Comparison of ENCODE assay signal across 18 cellular contexts in the genomic region with DNA sequence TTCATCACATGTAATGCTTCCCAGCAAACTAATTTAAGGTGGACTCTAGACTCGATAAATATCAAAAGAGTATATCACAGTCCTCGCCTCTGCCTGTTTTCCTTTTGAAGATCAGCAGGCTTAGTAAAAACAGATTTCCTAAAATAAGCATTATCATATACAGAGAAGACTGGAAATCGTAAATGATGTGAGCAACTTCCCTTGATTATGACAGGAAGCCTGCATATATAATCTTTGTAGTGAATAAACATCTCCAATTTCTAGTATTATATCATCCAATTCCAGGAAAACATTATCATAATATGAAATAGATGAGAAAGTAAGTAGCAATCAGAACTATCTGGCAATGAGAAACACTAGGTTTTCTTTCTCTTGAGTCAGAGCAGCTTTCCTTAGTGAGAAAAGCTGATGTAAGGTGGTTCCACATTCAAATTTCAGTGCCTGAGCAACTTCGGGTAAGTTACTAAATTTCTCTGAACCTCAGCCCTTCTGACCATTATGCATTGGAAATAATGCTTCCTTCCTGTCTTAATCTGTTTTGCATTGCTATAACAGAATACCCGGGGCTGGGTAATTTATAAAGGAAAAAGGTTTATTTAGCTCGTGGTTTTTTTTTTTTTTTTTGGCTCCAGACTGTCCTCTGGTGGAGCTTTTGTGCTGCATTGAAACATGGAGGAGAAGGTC. TPM values are rescaled to one million over a fixed set of nuclear protein-coding genes. Genes with fewer than 3 reads are reported as not detected.
DNase-seq lines count a peak whose midpoint lies in the region; ATAC-seq and TF ChIP-seq lines count a peak whose summit lies in the region.
"Had no signal": no experiment of that assay in that cellular context is flagged by ENCODE, and none has a peak within 500 bp of the region (broad histone marks: within the 10 kb centered on the region; RNA-seq: fewer than 3 reads in every experiment).

No MANE protein-coding gene starts in this region.

- H3K4me1 ChIP-seq in OCI-LY7 (ENCODE audit: insufficient read depth, low read length, poor library complexity, severe bottlenecking) (peaks cover 26% of the 10 kb centered on the region), colonic mucosa (no peaks in the 10 kb centered on the region)
- H3K4me1 ChIP-seq: suprapubic skin had no signal

- H3K4me2 ChIP-seq in OCI-LY7 (ENCODE audit: low read length), result peak overlapping the region; percentile 30

- no TSS peak for BruUV-seq in OCI-LY7 (replicated peaks; lab: Mats Ljungman, UMichigan)

- DNase-seq in activated naive CD4-positive, alpha-beta T cell treated with anti-CD3 and anti-CD28 coated beads, Interleukin-2, amount 50 U/mL, for 72 hours (ENCODE audit: low spot score in 2 of 2), result no peak
- DNase-seq in activated naive CD4-positive, alpha-beta T cell treated with anti-CD3 and anti-CD28 coated beads, Interleukin-2, amount 50 U/mL, for 16 hours, result no peak
- peak; percentile 28 for DNase-seq in OCI-LY7 (ENCODE audit: low spot score)
- DNase-seq in colonic mucosa, result no peak
- DNase-seq in stimulated activated naive CD8-positive, alpha-beta T cell treated with anti-CD3 and anti-CD28 coated beads, Interleukin-15, Interleukin-2, amounts not matched to agents 100 U/mL and 50 U/mL, for 24 hours, result no peak
- DNase-seq in amygdala (lab: John Stamatoyannopoulos, UW), result no peak
- DNase-seq: caudate nucleus; foreskin melanocyte; HCEC 1CT; MG63; NCI-H524 treated with DMSO at 0.1 percent for 48 hours; ovary; stimulated activated CD4-positive, alpha-beta T cell treated with anti-CD3 and anti-CD28 coated beads, Interleukin-4, amount 100 ng/mL, for 1 hour; T-cell had no signal

- CTCF ChIA-PET in OCI-LY7 (lab: Charles Lee; ENCODE audit: unreplicated experiment), result interaction anchor here (0.6 kb wide), 1 partner anchor 386 kb away, joined by 3 read pairs; no protein-coding TSS in a partner anchor

- no peaks in the 10 kb centered on the region for H3K79me2 ChIP-seq in OCI-LY7 (ENCODE audit: insufficient read depth, low read depth, low read length)

- peaks cover 53% of the 10 kb centered on the region for H3K9me3 ChIP-seq in OCI-LY7 (ENCODE audit: low read length)
- H3K9me3 ChIP-seq in colonic mucosa, result no peaks in the 10 kb centered on the region
- H3K9me3 ChIP-seq: ovary, suprapubic skin had no signal

- H2AFZ ChIP-seq in OCI-LY7 (ENCODE audit: low read length), result peak overlapping the region; percentile 34; the same call in 1 of the 2 replicates

- intact Hi-C loops in OCI-LY7 (cut with micrococcal nuclease; ENCODE audit: unreplicated experiment), result no loop called here
- intact Hi-C loops in colonic mucosa (cut with DNase I), result no loop called here

- ATAC-seq in activated naive CD4-positive, alpha-beta T cell treated with anti-CD3 and anti-CD28 coated beads, Interleukin-2, amount 50 U/mL, for 72 hours, result peak; percentile 56 to 84
- ATAC-seq in stimulated activated naive CD8-positive, alpha-beta T cell treated with anti-CD3 and anti-CD28 coated beads, Interleukin-15, Interleukin-2, amounts not matched to agents 100 U/mL and 50 U/mL, for 24 hours, result peak; percentile 65
- ATAC-seq in HG03025 (IDR thresholded peaks at IDR 0.05; ENCODE audit: low FRiP score, unreplicated experiment), result no peak
- no peak for ATAC-seq in GM21526 (IDR thresholded peaks at IDR 0.05; ENCODE audit: low FRiP score, unreplicated experiment)
- ATAC-seq: left lobe of liver, T-cell had no signal

- POLR2A ChIA-PET in OCI-LY7 (lab: Charles Lee), result interaction anchor here (0.6 kb wide), 2 partner anchors 12 to 348 kb away, joined by 3 to 4 read pairs; partner anchors contain the start of gene POU2F1

- no peaks in the 10 kb centered on the region for H3K27me3 ChIP-seq in colonic mucosa
- H3K27me3 ChIP-seq: MG63, ovary, suprapubic skin had no signal

- TF ChIP-seq CTCF in OCI-LY7 (conservative IDR thresholded peaks at IDR 0.05; ENCODE audit: low read length), result peak; percentile 69
- peak; percentile 13 for TF ChIP-seq CTCF in colonic mucosa (IDR thresholded peaks at IDR 0.05)

- no peaks in the 10 kb centered on the region for H4K20me1 ChIP-seq in OCI-LY7 (ENCODE audit: insufficient read depth, low read length)

- H3K9me2 ChIP-seq in OCI-LY7 (ENCODE audit: insufficient read depth, low read length), result no peaks in the 10 kb centered on the region

- H3K4me3 ChIP-seq in OCI-LY7 (ENCODE audit: low read depth, low read length, poor library complexity, severe bottlenecking) (peak overlapping the region; percentile 11), colonic mucosa (no peak overlapping the region)
- H3K4me3 ChIP-seq: MG63, ovary, suprapubic skin had no signal

- H3K36me3 ChIP-seq in OCI-LY7 (ENCODE audit: insufficient read depth, low read length) (peaks cover 22% of the 10 kb centered on the region), colonic mucosa (no peaks in the 10 kb centered on the region)
- H3K36me3 ChIP-seq: MG63, ovary, suprapubic skin had no signal

- H3K36me3 Mint-ChIP-seq in activated naive CD4-positive, alpha-beta T cell treated with anti-CD3 and anti-CD28 coated beads, Interleukin-2, amount 50 U/mL, for 72 hours, result peaks cover 14 to 34% of the 10 kb centered on the region in 2 donors

- H3K27ac ChIP-seq in OCI-LY7 (ENCODE audit: low read depth, low read length, poor library complexity, severe bottlenecking) (peak overlapping the region; percentile 90), colonic mucosa (no peak overlapping the region)
- H3K27ac ChIP-seq: ovary, suprapubic skin had no signal

- peak overlapping the region in 1 of 2 donors; percentile 67 for H3K27ac Mint-ChIP-seq in activated naive CD4-positive, alpha-beta T cell treated with anti-CD3 and anti-CD28 coated beads, Interleukin-2, amount 50 U/mL, for 72 hours
- H3K27ac Mint-ChIP-seq: T-cell had no signal

- H3K9me3 Mint-ChIP-seq in activated naive CD4-positive, alpha-beta T cell treated with anti-CD3 and anti-CD28 coated beads, Interleukin-2, amount 50 U/mL, for 72 hours, result peaks cover 7 to 9% of the 10 kb centered on the region in 2 donors

- H3K9ac ChIP-seq in colonic mucosa (ENCODE audit: low read depth in 2 of 2, low read length in 2 of 2), result no peak overlapping the region

RNA-seq across cellular contexts. Expression of gene POU2F1, which starts 12.6 kb away (rescaled TPM):
- 10 to 100 TPM; 32.0 to 32.1 TPM for total RNA-seq in activated naive CD4-positive, alpha-beta T cell treated with anti-CD3 and anti-CD28 coated beads, Interleukin-2, amount 50 U/mL, for 72 hours
- 18.7 and 21.2 TPM in 2 replicates for total RNA-seq in OCI-LY7 (2014; rRNA removed; shearing (Covaris generic))
- total RNA-seq in OCI-LY7 (2022), result 52.3 and 53.4 TPM in 2 replicates
- total RNA-seq in colonic mucosa, result 10 to 100 TPM; 16.4 to 24.4 TPM

Comparison
In these comparisons a context has a peak if more than half of its experiments do, and no peak if none do; other contexts are left out.
1. ATAC-seq: peak in activated naive CD4-positive, alpha-beta T cell treated with anti-CD3 and anti-CD28 coated beads, Interleukin-2, amount 50 U/mL, for 72 hours (2 of 2) and stimulated activated naive CD8-positive, alpha-beta T cell treated with anti-CD3 and anti-CD28 coated beads, Interleukin-15, Interleukin-2, amounts not matched to agents 100 U/mL and 50 U/mL, for 24 hours (single experiment); none in HG03025 (single experiment) and GM21526 (single experiment).